Comparison of ENCODE assay signal across 17 cellular contexts in genomic region chr3:153448146-153448870, GRCh38.
A peak's percentile ranks its signal among the peaks of the same experiment; 100 is the strongest.
DNase-seq lines count a peak whose midpoint lies in the region; ATAC-seq, FAIRE-seq and TF ChIP-seq lines count a peak whose summit lies in the region.
"Had no signal": no experiment of that assay in that cellular context is flagged by ENCODE, and none has a peak within 500 bp of the region (broad histone marks: within the 10 kb centered on the region; RNA-seq: fewer than 3 reads in every experiment).

No MANE protein-coding gene starts in this region.

- H3K79me2 ChIP-seq in K562 (ENCODE audit: control insufficient read depth, insufficient read depth, low read length): no peaks in the 10 kb centered on the region

- no peak overlapping the region for H3K27ac ChIP-seq in right cardiac atrium (ENCODE audit: low read length)
- H3K27ac ChIP-seq in left ventricle myocardium inferior (replicated peaks): no peak overlapping the region
- no peak overlapping the region for H3K27ac ChIP-seq in K562 (ENCODE audit: extremely low read depth, low read depth, low read length)
- H3K27ac ChIP-seq: C4-2B, GM23248 had no signal

- TF ChIP-seq CTCF in left ventricle myocardium inferior (IDR thresholded peaks at IDR 0.05; ENCODE audit: borderline replicate concordance) (no peak), K562 (IDR thresholded peaks at IDR 0.05 in 2 of 3, conservative IDR thresholded peaks at IDR 0.05 in 1 of 3; ENCODE audit: insufficient read depth in 2 of 3, low read depth in 1 of 3, low read length in 3 of 3) (no peak), BE2C (IDR thresholded peaks at IDR 0.05; ENCODE audit: low read depth, low read length) (no peak)

- no TSS peak for BruUV-seq in K562 (replicated peaks; lab: Mats Ljungman, UMichigan)

- TF ChIP-seq RAD21 in K562 (CRISPR knock-in tag; conservative IDR thresholded peaks at IDR 0.05 in 1 of 2, IDR thresholded peaks at IDR 0.05 in 1 of 2): no peak

- peak overlapping the region; percentile 61; the same call in 1 of the 2 replicates for H2AFZ ChIP-seq in K562 (ENCODE audit: low read depth, low read length)
- H2AFZ ChIP-seq: GM23248 had no signal

- no peak for TF ChIP-seq POLR2A in K562 (conservative IDR thresholded peaks at IDR 0.05)

- POLR2A ChIA-PET in K562 (lab: Yijun Ruan, JAX): no interaction called here

- no peaks in the 10 kb centered on the region for H3K9me3 ChIP-seq in right cardiac atrium (ENCODE audit: control insufficient read depth, low read length)
- H3K9me3 ChIP-seq in left ventricle myocardium inferior (replicated peaks): no peaks in the 10 kb centered on the region
- H3K9me3 ChIP-seq in K562 (replicated peaks; ENCODE audit: control insufficient read depth, insufficient read depth, low read depth, low read length): no peaks in the 10 kb centered on the region
- H3K9me3 ChIP-seq in BE2C: 0 out of 2 replicates have a peak, but pooled peaks cover 2% of the 10 kb centered on the region
- H3K9me3 ChIP-seq: Caco-2, HAP-1 had no signal

- no peaks in the 10 kb centered on the region for H3K36me3 ChIP-seq in left ventricle myocardium inferior
- H3K36me3 ChIP-seq in K562 (ENCODE audit: control insufficient read depth, insufficient read depth, low read length): no peaks in the 10 kb centered on the region
- no peaks in the 10 kb centered on the region for H3K36me3 ChIP-seq in BE2C
- H3K36me3 ChIP-seq: HAP-1 had no signal

- no peaks in the 10 kb centered on the region for H3K27me3 ChIP-seq in right cardiac atrium (ENCODE audit: control insufficient read depth, insufficient read depth)
- no peaks in the 10 kb centered on the region for H3K27me3 ChIP-seq in left ventricle myocardium inferior (ENCODE audit: low read depth)
- H3K27me3 ChIP-seq in K562 (ENCODE audit: control insufficient read depth in 2 of 2, insufficient read depth in 2 of 2, low read length in 2 of 2): no peaks in the 10 kb centered on the region
- H3K27me3 ChIP-seq in BE2C: no peaks in the 10 kb centered on the region

- intact Hi-C loops in right cardiac atrium (cut with DNase I): no loop called here
- intact Hi-C loops in left ventricle myocardium inferior (cut with micrococcal nuclease): no loop called here
- intact Hi-C loops in K562 (cut with micrococcal nuclease): loop anchor here (10.0 kb wide), 1 partner anchor 146 kb away; no protein-coding TSS in a partner anchor
- intact Hi-C loops in posterior vena cava (cut with DNase I): no loop called here

- DNase-seq in right cardiac atrium (peak in 2 of 3 donors; percentile 51 to 73), left ventricle myocardium inferior (no peak), K562 (ENCODE audit: extremely low read depth in 1 of 4, low spot score in 3 of 4) (no peak), foreskin melanocyte (peak; percentile 6), posterior vena cava (ENCODE audit: low spot score) (no peak), BE2C (no peak), NCI-H128 (lab: John Stamatoyannopoulos, UW; ENCODE audit: unreplicated experiment) (no peak)
- DNase-seq: ACHN; Caco-2; CD4-positive, alpha-beta T cell; GM23248 had no signal

- 46% methylated on average over 5 of the region's 5 CpGs for WGBS in right cardiac atrium
- WGBS in K562 (ENCODE audit: insufficient coverage, low coverage, missing lambda C conversion rate): 16% methylated on average over 5 of the region's 5 CpGs

- in situ Hi-C loops in K562 (cut with MboI): no loop called here

- TF ChIP-seq EP300 in K562 (IDR thresholded peaks at IDR 0.05; ENCODE audit: low read length): no peak

- ATAC-seq in right cardiac atrium: peak in 1 of 2 donors; percentile 83
- ATAC-seq in K562: no peak
- ATAC-seq: HepG2 had no signal

- H3K4me2 ChIP-seq in K562 (ENCODE audit: insufficient read depth, low read length): no peak overlapping the region

- CTCF ChIA-PET in K562 (lab: Yijun Ruan, JAX; ENCODE audit: low intra/inter-chr PET ratio): no interaction called here

- H3K9ac ChIP-seq in K562 (ENCODE audit: insufficient read depth in 1 of 2, low read depth in 2 of 2, low read length in 2 of 2): no peak overlapping the region
- H3K9ac ChIP-seq: GM23248 had no signal

- no peaks in the 10 kb centered on the region for H3K4me1 ChIP-seq in right cardiac atrium (ENCODE audit: control insufficient read depth, insufficient read depth, low read length)
- no peaks in the 10 kb centered on the region for H3K4me1 ChIP-seq in left ventricle myocardium inferior
- no peaks in the 10 kb centered on the region; a peak in 1 of 5 replicates for H3K4me1 ChIP-seq in K562 (replicated peaks in 1 of 2; ENCODE audit: control insufficient read depth in 2 of 2, insufficient read depth in 2 of 2, low read length in 2 of 2)
- H3K4me1 ChIP-seq in BE2C: no peaks in the 10 kb centered on the region
- H3K4me1 ChIP-seq: Caco-2, HAP-1 had no signal

- H3K9me1 ChIP-seq in K562 (ENCODE audit: control insufficient read depth, insufficient read depth, low read length): no peaks in the 10 kb centered on the region

- no peak for FAIRE-seq in K562 (lab: Jason Lieb, UNC)
- FAIRE-seq: D721Med, GM12891, GM19239, HepG2 had no signal

- no peaks in the 10 kb centered on the region for H4K20me1 ChIP-seq in K562 (replicated peaks; ENCODE audit: control insufficient read depth, insufficient read depth, low read length)

- H3K4me3 ChIP-seq in right cardiac atrium (ENCODE audit: low read length) (no peak overlapping the region), left ventricle myocardium inferior (no peak overlapping the region), K562 (no peak overlapping the region), BE2C (ENCODE audit: low read depth, low read length) (no peak overlapping the region)
- H3K4me3 ChIP-seq: GM23248, HAP-1 had no signal

TF ChIP-seq in K562, 482 proteins besides CTCF, POLR2A, EP300 and RAD21 (continues in another document):
- TF ChIP-seq, protein P1, sequence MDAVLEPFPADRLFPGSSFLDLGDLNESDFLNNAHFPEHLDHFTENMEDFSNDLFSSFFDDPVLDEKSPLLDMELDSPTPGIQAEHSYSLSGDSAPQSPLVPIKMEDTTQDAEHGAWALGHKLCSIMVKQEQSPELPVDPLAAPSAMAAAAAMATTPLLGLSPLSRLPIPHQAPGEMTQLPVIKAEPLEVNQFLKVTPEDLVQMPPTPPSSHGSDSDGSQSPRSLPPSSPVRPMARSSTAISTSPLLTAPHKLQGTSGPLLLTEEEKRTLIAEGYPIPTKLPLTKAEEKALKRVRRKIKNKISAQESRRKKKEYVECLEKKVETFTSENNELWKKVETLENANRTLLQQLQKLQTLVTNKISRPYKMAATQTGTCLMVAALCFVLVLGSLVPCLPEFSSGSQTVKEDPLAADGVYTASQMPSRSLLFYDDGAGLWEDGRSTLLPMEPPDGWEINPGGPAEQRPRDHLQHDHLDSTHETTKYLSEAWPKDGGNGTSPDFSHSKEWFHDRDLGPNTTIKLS (IDR thresholded peaks at IDR 0.05; ENCODE audit: borderline replicate concordance, low read depth): no peak
- TF ChIP-seq RHOXF2B (CRISPR knock-in tag; conservative IDR thresholded peaks at IDR 0.05): no peak
- no peak for TF ChIP-seq SNAPC5 (CRISPR knock-in tag; IDR thresholded peaks at IDR 0.05)
- TF ChIP-seq SETDB1 (IDR thresholded peaks at IDR 0.05; ENCODE audit: low read length): no peak
- TF ChIP-seq XRCC4 (IDR thresholded peaks at IDR 0.05; ENCODE audit: extremely low read depth, insufficient read depth, insufficient read length): no peak
- TF ChIP-seq PCBP2 (IDR thresholded peaks at IDR 0.05; ENCODE audit: low read depth, low read length, poor library complexity, severe bottlenecking): no peak
- TF ChIP-seq TAL1 (IDR thresholded peaks at IDR 0.05): no peak
- TF ChIP-seq NONO (IDR thresholded peaks at IDR 0.05; ENCODE audit: low read depth in 2 of 2, low read length in 1 of 2): no peak
- no peak for TF ChIP-seq GTF2E2 (tag; IDR thresholded peaks at IDR 0.05)

Comparison
In these comparisons a context has a peak if more than half of its experiments do, and no peak if none do; other contexts are left out.
1. DNase-seq: peak in right cardiac atrium (2 of 3) and foreskin melanocyte (single experiment); none in left ventricle myocardium inferior (single experiment), K562 (0 of 4), posterior vena cava (single experiment), BE2C (single experiment) and NCI-H128 (single experiment).